In genomic region chr2:120686511-120687168, GRCh38 we compare ENCODE assay signal across 2 cellular contexts.
TF ChIP-seq lines count a peak whose summit lies in the region.

No MANE protein-coding gene starts in this region.

TF ChIP-seq in HCT116, 20 proteins besides CTCF, POLR2A, EP300 and RAD21 (continued from another document):
- TF ChIP-seq TCF7L2 (IDR thresholded peaks at IDR 0.05; ENCODE audit: borderline replicate concordance, extremely low read depth, insufficient read depth, insufficient read length) (no peak), FOSL1 (IDR thresholded peaks at IDR 0.05; ENCODE audit: low read depth) (no peak), ELF1 (IDR thresholded peaks at IDR 0.05; ENCODE audit: borderline replicate concordance, low read depth) (no peak), SRF (IDR thresholded peaks at IDR 0.05; ENCODE audit: low read depth) (no peak), CEBPB (IDR thresholded peaks at IDR 0.05; ENCODE audit: low read depth) (no peak), ZNF274 (IDR thresholded peaks at IDR 0.05; ENCODE audit: low read depth, low read length) (no peak), EZH2phosphoT487 (IDR thresholded peaks at IDR 0.05; ENCODE audit: borderline replicate concordance) (no peak), SP1 (IDR thresholded peaks at IDR 0.05; ENCODE audit: low read depth) (no peak), ZFX (IDR thresholded peaks at IDR 0.05) (no peak), EGR1 (IDR thresholded peaks at IDR 0.05; ENCODE audit: low read depth) (no peak), EZH2 (IDR thresholded peaks at IDR 0.05) (no peak), JUND (IDR thresholded peaks at IDR 0.05) (no peak), POLR2AphosphoS5 (IDR thresholded peaks at IDR 0.05; ENCODE audit: low read depth, low read length) (no peak), REST (IDR thresholded peaks at IDR 0.05; ENCODE audit: low read depth) (no peak), SIN3A (IDR thresholded peaks at IDR 0.05; ENCODE audit: low read depth) (no peak)
- TF ChIP-seq, protein P1, sequence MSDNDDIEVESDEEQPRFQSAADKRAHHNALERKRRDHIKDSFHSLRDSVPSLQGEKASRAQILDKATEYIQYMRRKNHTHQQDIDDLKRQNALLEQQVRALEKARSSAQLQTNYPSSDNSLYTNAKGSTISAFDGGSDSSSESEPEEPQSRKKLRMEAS (IDR thresholded peaks at IDR 0.05) = no peak
- TF ChIP-seq, protein P2, sequence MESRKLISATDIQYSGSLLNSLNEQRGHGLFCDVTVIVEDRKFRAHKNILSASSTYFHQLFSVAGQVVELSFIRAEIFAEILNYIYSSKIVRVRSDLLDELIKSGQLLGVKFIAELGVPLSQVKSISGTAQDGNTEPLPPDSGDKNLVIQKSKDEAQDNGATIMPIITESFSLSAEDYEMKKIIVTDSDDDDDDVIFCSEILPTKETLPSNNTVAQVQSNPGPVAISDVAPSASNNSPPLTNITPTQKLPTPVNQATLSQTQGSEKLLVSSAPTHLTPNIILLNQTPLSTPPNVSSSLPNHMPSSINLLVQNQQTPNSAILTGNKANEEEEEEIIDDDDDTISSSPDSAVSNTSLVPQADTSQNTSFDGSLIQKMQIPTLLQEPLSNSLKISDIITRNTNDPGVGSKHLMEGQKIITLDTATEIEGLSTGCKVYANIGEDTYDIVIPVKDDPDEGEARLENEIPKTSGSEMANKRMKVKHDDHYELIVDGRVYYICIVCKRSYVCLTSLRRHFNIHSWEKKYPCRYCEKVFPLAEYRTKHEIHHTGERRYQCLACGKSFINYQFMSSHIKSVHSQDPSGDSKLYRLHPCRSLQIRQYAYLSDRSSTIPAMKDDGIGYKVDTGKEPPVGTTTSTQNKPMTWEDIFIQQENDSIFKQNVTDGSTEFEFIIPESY (IDR thresholded peaks at IDR 0.05; ENCODE audit: extremely low read depth, insufficient replicate concordance, low read length) = no peak

TF ChIP-seq in liver, 16 proteins besides CTCF, POLR2A, EP300 and RAD21:
- TF ChIP-seq, protein P2 (IDR thresholded peaks at IDR 0.05) = no peak
- no peak for TF ChIP-seq HNF4A (conservative IDR thresholded peaks at IDR 0.05)
- no peak for TF ChIP-seq FOXA1 (IDR thresholded peaks at IDR 0.05)
- TF ChIP-seq, protein P3, sequence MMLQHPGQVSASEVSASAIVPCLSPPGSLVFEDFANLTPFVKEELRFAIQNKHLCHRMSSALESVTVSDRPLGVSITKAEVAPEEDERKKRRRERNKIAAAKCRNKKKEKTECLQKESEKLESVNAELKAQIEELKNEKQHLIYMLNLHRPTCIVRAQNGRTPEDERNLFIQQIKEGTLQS (IDR thresholded peaks at IDR 0.05) = no peak
- TF ChIP-seq GABPA (IDR thresholded peaks at IDR 0.05 in 1 of 2, conservative IDR thresholded peaks at IDR 0.05 in 1 of 2) = no peak
- no peak for TF ChIP-seq HNF4G (IDR thresholded peaks at IDR 0.05)
- TF ChIP-seq FOXA2 (IDR thresholded peaks at IDR 0.05) = no peak
- no peak for TF ChIP-seq SP1 (IDR thresholded peaks at IDR 0.05)
- no peak for TF ChIP-seq RXRA (IDR thresholded peaks at IDR 0.05)
- TF ChIP-seq JUND (IDR thresholded peaks at IDR 0.05) = no peak
- no peak for TF ChIP-seq NR2F2 (IDR thresholded peaks at IDR 0.05)
- TF ChIP-seq REST (IDR thresholded peaks at IDR 0.05) = no peak
- TF ChIP-seq TAF1 (conservative IDR thresholded peaks at IDR 0.05) = no peak
- TF ChIP-seq, protein P1 (IDR thresholded peaks at IDR 0.05) = no peak
- TF ChIP-seq YY1 (IDR thresholded peaks at IDR 0.05) = no peak
